11 cellular contexts compared by ENCODE assay signal in the genomic region with DNA sequence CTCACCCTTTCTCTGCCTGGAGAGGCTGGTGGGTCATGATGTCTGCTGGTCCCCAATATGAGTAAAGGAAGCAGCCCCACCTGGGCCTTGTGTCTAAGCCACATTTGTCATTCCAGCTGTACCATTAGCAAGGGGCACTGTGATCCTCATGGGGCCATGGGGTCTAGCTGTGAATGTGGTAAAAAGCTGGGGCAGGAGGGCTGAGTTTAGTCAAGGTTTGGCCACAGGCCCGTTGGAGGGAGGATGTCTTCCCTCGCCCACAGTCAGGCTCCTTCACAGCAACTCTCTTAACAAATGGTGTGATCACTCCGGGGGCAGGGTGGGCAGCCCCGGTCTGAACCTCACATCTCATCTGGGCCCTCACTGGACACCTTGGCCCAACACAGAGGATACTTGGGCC.
"Had no signal": no experiment of that assay in that cellular context is flagged by ENCODE, and none has a peak within 500 bp of the region (broad histone marks: within the 10 kb centered on the region; RNA-seq: fewer than 3 reads in every experiment).

No MANE protein-coding gene starts in this region.

- H3K27me3 ChIP-seq: stomach had no signal

- H3K27ac Mint-ChIP-seq: activated B cell treated with CpG ODN at 0.5 μM for 24 hours; activated T-helper 1 cell treated with anti-CD3 and anti-CD28 coated beads, Interleukin-12 subunit alpha, Interleukin-12 subunit beta, Interleukin-2, Interleukin-4 antibody, amounts not matched to agents 30 ng/mL and 10 ng/mL and 1 ng/mL, durations not matched to agents 14 hours and 24 hours and 36 hours had no signal

- H3K4me1 Mint-ChIP-seq: activated B cell treated with CpG ODN at 0.5 μM for 24 hours had no signal

- ATAC-seq: left colon, SK-N-SH treated with all-trans-retinoic acid at 6 μM for 48 hours had no signal

- H3K27ac ChIP-seq: stomach had no signal

- H3K4me3 Mint-ChIP-seq: activated B cell treated with CpG ODN at 0.5 μM for 24 hours; activated T-helper 1 cell treated with anti-CD3 and anti-CD28 coated beads, Interleukin-12 subunit alpha, Interleukin-12 subunit beta, Interleukin-2, Interleukin-4 antibody, amounts not matched to agents 30 ng/mL and 10 ng/mL and 1 ng/mL, durations not matched to agents 14 hours and 24 hours and 36 hours; naive thymus-derived CD8-positive, alpha-beta T cell had no signal

- H3K4me3 ChIP-seq: lung, stomach had no signal

- H3K9me3 Mint-ChIP-seq: activated B cell treated with CpG ODN at 0.5 μM for 24 hours; activated T-helper 1 cell treated with anti-CD3 and anti-CD28 coated beads, Interleukin-12 subunit alpha, Interleukin-12 subunit beta, Interleukin-2, Interleukin-4 antibody, amounts not matched to agents 30 ng/mL and 10 ng/mL and 1 ng/mL, durations not matched to agents 14 hours and 24 hours and 36 hours; naive thymus-derived CD8-positive, alpha-beta T cell had no signal

- H3K36me3 Mint-ChIP-seq: naive thymus-derived CD8-positive, alpha-beta T cell had no signal

- DNase-seq: activated B cell treated with CpG ODN at 0.5 μM for 24 hours; activated CD4-positive, alpha-beta T cell treated with anti-CD3 and anti-CD28 coated beads, Interleukin-2, amount 50 U/mL, for 4 hours; activated naive CD4-positive, alpha-beta T cell treated with anti-CD3 and anti-CD28 coated beads, Interleukin-2, amount 50 U/mL, for 16 hours; amniotic stem cell; left colon; stimulated activated CD4-positive, alpha-beta T cell treated with anti-CD3 and anti-CD28 coated beads, Interleukin-4, amount 100 ng/mL, for 24 hours; stomach had no signal

- H3K36me3 ChIP-seq: stomach had no signal

- H3K9me3 ChIP-seq: stomach had no signal
